ENCODE assay signal across 10 cellular contexts in genomic region chr9:70470050-70471015, GRCh38. TPM values are rescaled to one million over a fixed set of nuclear protein-coding genes. Genes with fewer than 3 reads are reported as not detected.
A peak's percentile ranks its signal among the peaks of the same experiment; 100 is the strongest.
DNase-seq lines count a peak whose midpoint lies in the region; ATAC-seq and TF ChIP-seq lines count a peak whose summit lies in the region.
"Had no signal": no experiment of that assay in that cellular context is flagged by ENCODE, and none has a peak within 500 bp of the region (broad histone marks: within the 10 kb centered on the region; RNA-seq: fewer than 3 reads in every experiment).

No MANE protein-coding gene starts in this region.

- TF ChIP-seq EP300 in suprapubic skin (IDR thresholded peaks at IDR 0.05) = no peak

- intact Hi-C loops in dorsolateral prefrontal cortex (cut with DNase I) = no loop called here

- DNase-seq in HuH-7.5 (ENCODE audit: low spot score) (peak; percentile 66), dorsolateral prefrontal cortex (peak in 1 of 10 donors; percentile 27), lung (ENCODE audit: low spot score) (no peak), suprapubic skin (ENCODE audit: low spot score in 2 of 2) (peak in 1 of 2 donors; percentile 82), NCI-H1694 (lab: John Stamatoyannopoulos, UW) (no peak), NCI-H1092 treated with DMSO at 0.1 percent for 48 hours (lab: John Stamatoyannopoulos, UW) (no peak), HUDEP-2 (lab: John Stamatoyannopoulos, UW; ENCODE audit: unreplicated experiment in 76 of 76) (no peak), RPMI8226 (no peak)
- DNase-seq: NCI-H345 had no signal

- no peak for ATAC-seq in lung (ENCODE audit: insufficient read depth, low FRiP score)
- ATAC-seq: stimulated activated memory B cell treated with anti-CD40 and anti-IgM and Interleukin-4, amounts not matched to agents 10 μg/mL and 1 μg/mL and 100 μg/mL, for 72 hours had no signal

- no peak overlapping the region for H3K4me3 ChIP-seq in dorsolateral prefrontal cortex
- H3K4me3 ChIP-seq in lung = no peak overlapping the region
- no peak overlapping the region for H3K4me3 ChIP-seq in suprapubic skin

- WGBS in lung, 2 donors = 43 to 50% methylated on average over 9 of the region's 9 CpGs
- 46% methylated on average over 9 of the region's 9 CpGs for WGBS in suprapubic skin

- H3K27me3 ChIP-seq in dorsolateral prefrontal cortex = no peaks in the 10 kb centered on the region
- H3K27me3 ChIP-seq in lung (ENCODE audit: control insufficient read depth, insufficient read depth) = no peaks in the 10 kb centered on the region
- H3K27me3 ChIP-seq in suprapubic skin = no peaks in the 10 kb centered on the region

- H3K36me3 ChIP-seq in lung (ENCODE audit: control insufficient read depth in 2 of 2, insufficient read depth in 2 of 2, low read length in 2 of 2) (no peaks in the 10 kb centered on the region), suprapubic skin (no peaks in the 10 kb centered on the region)

- H3K4me1 ChIP-seq in lung (ENCODE audit: control insufficient read depth in 2 of 2, insufficient read depth in 2 of 2, low read length in 2 of 2) (peaks cover 15 to 25% of the 10 kb centered on the region in 2 donors), suprapubic skin (peaks cover 61% of the 10 kb centered on the region)

- TF ChIP-seq CTCF in dorsolateral prefrontal cortex (IDR thresholded peaks at IDR 0.05 in 54 of 56, conservative IDR thresholded peaks at IDR 0.05 in 2 of 56; ENCODE audit: low read depth in 1 of 56, partially characterized antibody in 56 of 56) = no peak
- TF ChIP-seq CTCF in lung (IDR thresholded peaks at IDR 0.05; ENCODE audit: control extremely low read depth, extremely low read depth) = no peak
- TF ChIP-seq CTCF in suprapubic skin (IDR thresholded peaks at IDR 0.05) = no peak

- H3K9me3 ChIP-seq in lung (ENCODE audit: control insufficient read depth in 2 of 2, insufficient read depth in 1 of 2, low read length in 1 of 2) = no peaks in the 10 kb centered on the region
- no peaks in the 10 kb centered on the region for H3K9me3 ChIP-seq in suprapubic skin

- no peak for TF ChIP-seq POLR2A in suprapubic skin (IDR thresholded peaks at IDR 0.05)

- H3K27ac ChIP-seq in dorsolateral prefrontal cortex (peak overlapping the region in 33 of 59 donors; percentile 3 to 71 (median 27)), lung (ENCODE audit: low read depth in 1 of 2, low read length in 1 of 2) (peak overlapping the region; percentile 37 to 91), suprapubic skin (peak overlapping the region; percentile 69)

RNA-seq across cellular contexts. Expression of gene KLF9, which starts 55.9 kb away (rescaled TPM):
- total RNA-seq in dorsolateral prefrontal cortex (10 to 100 TPM; 38.3 to 97.2 (median 59.3) TPM), lung (10 to 100 TPM; 34.8 to 61.5 TPM), suprapubic skin (100 to 1,000 TPM in 3 of 4 donors, 10 to 100 TPM in 1; 90.0 to 118 (median 109) TPM)
- polyA plus RNA-seq in lung = 10 to 100 TPM; 16.0 to 49.8 TPM
